In genomic region chr11:1493650-1494244, GRCh38 we compare ENCODE assay signal across 37 cellular contexts.
"Had no signal": no experiment of that assay in that cellular context is flagged by ENCODE, and none has a peak within 500 bp of the region (broad histone marks: within the 10 kb centered on the region; RNA-seq: fewer than 3 reads in every experiment).

No MANE protein-coding gene starts in this region.

- DNase-seq: activated CD4-positive, alpha-beta memory T cell treated with anti-CD3 and anti-CD28 coated beads for 36 hours; activated CD4-positive, alpha-beta T cell treated with anti-CD3 and anti-CD28 coated beads, Interleukin-2, amount 10 ng/mL, durations not matched to agents 24 days and 14 days; activated CD4-positive, CD25-positive, alpha-beta regulatory T cell treated with anti-CD3 and anti-CD28 coated beads, Interleukin-2, amount 50 U/mL, for 72 hours; activated CD8-positive, alpha-beta memory T cell treated with anti-CD3 and anti-CD28 coated beads, Interleukin-2, amount 50 U/mL, for 4 hours; activated naive CD4-positive, alpha-beta T cell; activated naive CD8-positive, alpha-beta T cell treated with anti-CD3 and anti-CD28 coated beads for 36 hours; activated T-cell treated with anti-CD3 and anti-CD28 coated beads, Interleukin-2, amount 50 U/mL, for 24 hours; cerebellar nuclear complex; colonic mucosa; effector memory CD8-positive, alpha-beta T cell; head of caudate nucleus; hypothalamus; immature natural killer cell; kidney; left colon; mammary epithelial cell; naive B cell; nephron progenitor cell; pancreas; retina; sigmoid colon; small intestine; stimulated activated CD4-positive, alpha-beta T cell treated with anti-CD3 and anti-CD28 coated beads, Interleukin-4, amount 100 ng/mL, for 4 hours; stimulated activated CD8-positive, alpha-beta memory T cell treated with anti-CD3 and anti-CD28 coated beads, Interleukin-4, amount 100 ng/mL, for 48 hours; stimulated activated naive CD8-positive, alpha-beta T cell treated with anti-CD3 and anti-CD28 coated beads, Interleukin-15, amount 100 ng/mL, for 72 hours; substantia nigra; T-helper 9 cell; upper lobe of left lung; WERI-Rb-1 had no signal

- H3K9me3 ChIP-seq: adrenal gland, body of pancreas, colonic mucosa, pancreas, prostate gland, sigmoid colon, upper lobe of left lung, vagina had no signal

- FAIRE-seq: kidney, pancreas, small intestine, TTC549 had no signal

- H3K27ac Mint-ChIP-seq: activated CD4-positive, alpha-beta memory T cell treated with anti-CD3 and anti-CD28 coated beads for 36 hours; activated CD4-positive, alpha-beta T cell treated with anti-CD3 and anti-CD28 coated beads, Interleukin-2, amount 10 ng/mL, durations not matched to agents 24 days and 14 days; activated naive CD8-positive, alpha-beta T cell treated with anti-CD3 and anti-CD28 coated beads for 36 hours; activated T-cell treated with anti-CD3 and anti-CD28 coated beads, Interleukin-2, amount 50 U/mL, for 24 hours; mesothelial cell of epicardium; nephron progenitor cell; stimulated activated memory B cell treated with anti-CD40 and anti-IgM and Interleukin-4, amounts not matched to agents 10 μg/mL and 1 μg/mL and 100 μg/mL, for 72 hours; stimulated activated naive CD8-positive, alpha-beta T cell treated with anti-CD3 and anti-CD28 coated beads, Interleukin-15, amount 100 ng/mL, for 72 hours; T-helper 1 cell treated with Interleukin-12 subunit alpha and Interleukin-12 subunit beta and Interleukin-4 antibody, amounts not matched to agents 30 μg/mL and 1 μg/mL, for 36 hours had no signal

- H3K4me3 Mint-ChIP-seq: activated CD4-positive, alpha-beta memory T cell treated with anti-CD3 and anti-CD28 coated beads for 36 hours; activated CD4-positive, alpha-beta T cell treated with anti-CD3 and anti-CD28 coated beads, Interleukin-2, amount 10 ng/mL, durations not matched to agents 24 days and 14 days; activated naive CD8-positive, alpha-beta T cell treated with anti-CD3 and anti-CD28 coated beads for 36 hours; activated T-cell treated with anti-CD3 and anti-CD28 coated beads, Interleukin-2, amount 50 U/mL, for 24 hours; mesothelial cell of epicardium; nephron progenitor cell; stimulated activated memory B cell treated with anti-CD40 and anti-IgM and Interleukin-4, amounts not matched to agents 10 μg/mL and 1 μg/mL and 100 μg/mL, for 72 hours; stimulated activated naive CD8-positive, alpha-beta T cell treated with anti-CD3 and anti-CD28 coated beads, Interleukin-15, amount 100 ng/mL, for 72 hours; T-helper 1 cell treated with Interleukin-12 subunit alpha and Interleukin-12 subunit beta and Interleukin-4 antibody, amounts not matched to agents 30 μg/mL and 1 μg/mL, for 36 hours had no signal

- H3K27ac ChIP-seq: adrenal gland, body of pancreas, colonic mucosa, pancreas, prostate gland, sigmoid colon, upper lobe of left lung, vagina, WERI-Rb-1 had no signal

- H3K27me3 ChIP-seq: adrenal gland, body of pancreas, colonic mucosa, pancreas, sigmoid colon, upper lobe of left lung, vagina had no signal

- H3K4me1 ChIP-seq: colonic mucosa, prostate gland had no signal

- H3K4me3 ChIP-seq: adrenal gland, body of pancreas, colonic mucosa, pancreas, prostate gland, sigmoid colon, upper lobe of left lung, vagina had no signal

- ATAC-seq: effector memory CD8-positive, alpha-beta T cell; stimulated activated memory B cell treated with anti-CD40 and anti-IgM and Interleukin-4, amounts not matched to agents 10 μg/mL and 1 μg/mL and 100 μg/mL, for 72 hours; stimulated activated naive CD8-positive, alpha-beta T cell treated with anti-CD3 and anti-CD28 coated beads, Interleukin-15, amount 100 ng/mL, for 72 hours had no signal

- H3K36me3 ChIP-seq: adrenal gland, colonic mucosa, pancreas, prostate gland, sigmoid colon, upper lobe of left lung, vagina, WERI-Rb-1 had no signal

- H3K9me3 Mint-ChIP-seq: activated CD4-positive, alpha-beta memory T cell treated with anti-CD3 and anti-CD28 coated beads for 36 hours; activated CD4-positive, alpha-beta T cell treated with anti-CD3 and anti-CD28 coated beads, Interleukin-2, amount 10 ng/mL, durations not matched to agents 24 days and 14 days; activated T-cell treated with anti-CD3 and anti-CD28 coated beads, Interleukin-2, amount 50 U/mL, for 24 hours; effector memory CD8-positive, alpha-beta T cell; immature natural killer cell; stimulated activated naive CD8-positive, alpha-beta T cell treated with anti-CD3 and anti-CD28 coated beads, Interleukin-15, amount 100 ng/mL, for 72 hours; T-helper 1 cell treated with Interleukin-12 subunit alpha and Interleukin-12 subunit beta and Interleukin-4 antibody, amounts not matched to agents 30 μg/mL and 1 μg/mL, for 36 hours had no signal

- H3K27me3 Mint-ChIP-seq: activated CD4-positive, alpha-beta memory T cell treated with anti-CD3 and anti-CD28 coated beads for 36 hours; activated CD4-positive, alpha-beta T cell treated with anti-CD3 and anti-CD28 coated beads, Interleukin-2, amount 10 ng/mL, durations not matched to agents 24 days and 14 days; activated naive CD8-positive, alpha-beta T cell treated with anti-CD3 and anti-CD28 coated beads for 36 hours; activated T-cell treated with anti-CD3 and anti-CD28 coated beads, Interleukin-2, amount 50 U/mL, for 24 hours; effector memory CD8-positive, alpha-beta T cell; naive B cell; stimulated activated memory B cell treated with anti-CD40 and anti-IgM and Interleukin-4, amounts not matched to agents 10 μg/mL and 1 μg/mL and 100 μg/mL, for 72 hours; stimulated activated naive CD8-positive, alpha-beta T cell treated with anti-CD3 and anti-CD28 coated beads, Interleukin-15, amount 100 ng/mL, for 72 hours had no signal
